ENCODE assay signal across 21 cellular contexts in genomic region chr6:88989215-88989614, GRCh38. TPM values are rescaled to one million over a fixed set of nuclear protein-coding genes. Genes with fewer than 3 reads are reported as not detected.
DNase-seq lines count a peak whose midpoint lies in the region; ATAC-seq, FAIRE-seq and TF ChIP-seq lines count a peak whose summit lies in the region.
"Had no signal": no experiment of that assay in that cellular context is flagged by ENCODE, and none has a peak within 500 bp of the region (broad histone marks: within the 10 kb centered on the region; RNA-seq: fewer than 3 reads in every experiment).

No MANE protein-coding gene starts in this region.

- no peak overlapping the region for H3K27ac ChIP-seq in small intestine (ENCODE audit: low read depth in 1 of 2, low read length in 1 of 2)
- H3K27ac ChIP-seq: A549, lower lobe of right lung, PC-9, upper lobe of right lung had no signal

- H3K36me3 ChIP-seq in small intestine (ENCODE audit: control insufficient read depth in 2 of 2, insufficient read depth in 2 of 2, low read length in 2 of 2), result no peaks in the 10 kb centered on the region
- H3K36me3 ChIP-seq: lower lobe of right lung, upper lobe of right lung had no signal

- H3K4me3 ChIP-seq in fibroblast of villous mesenchyme (ENCODE audit: low read depth, low read length), result no peak overlapping the region
- H3K4me3 ChIP-seq in small intestine (ENCODE audit: low read depth in 1 of 2, low read length in 2 of 2), result no peak overlapping the region
- H3K4me3 ChIP-seq: A549, GM12878, GM23338, lower lobe of right lung, PC-9, upper lobe of right lung had no signal

- H3K27me3 ChIP-seq in small intestine (ENCODE audit: control insufficient read depth in 2 of 2, insufficient read depth in 2 of 2, low read length in 2 of 2), result no peaks in the 10 kb centered on the region
- H3K27me3 ChIP-seq: upper lobe of right lung had no signal

- WGBS in small intestine, 3 donors, result 47 to 63% (median 58%) methylated on average over 1 of the region's 1 CpG

- no peak for FAIRE-seq in small intestine (lab: Jason Lieb, UNC)
- FAIRE-seq: A549, GM12878 had no signal

- no peaks in the 10 kb centered on the region for H3K9me3 ChIP-seq in small intestine (ENCODE audit: control insufficient read depth, low read depth)
- H3K9me3 ChIP-seq: A549, lower lobe of right lung, upper lobe of right lung had no signal

- no peak for TF ChIP-seq CTCF in fibroblast of villous mesenchyme (IDR thresholded peaks at IDR 0.05; ENCODE audit: insufficient read depth, low read depth, low read length)

- ATAC-seq in GM21360 (IDR thresholded peaks at IDR 0.05; ENCODE audit: unreplicated experiment), result no peak
- ATAC-seq: GM12878; GM23338; naive thymus-derived CD8-positive, alpha-beta T cell; upper lobe of right lung had no signal

- peak; percentile 7 for DNase-seq in NCI-H82 (lab: John Stamatoyannopoulos, UW)
- no peak for DNase-seq in NCI-H82 treated with DMSO at 0.1 percent for 48 hours (lab: John Stamatoyannopoulos, UW; ENCODE audit: unreplicated experiment)
- DNase-seq in amniotic epithelial cell (ENCODE audit: low read depth), result peak; percentile 94
- peak; percentile 47 for DNase-seq in fibroblast of villous mesenchyme (ENCODE audit: low read depth)
- peak; percentile 10 for DNase-seq in small intestine
- no peak for DNase-seq in OCI-M2 (lab: John Stamatoyannopoulos, UW; ENCODE audit: unreplicated experiment)
- DNase-seq in NCI-H2081 treated with DMSO at 0.1 percent for 48 hours (lab: John Stamatoyannopoulos, UW), result no peak
- DNase-seq: activated CD4-positive, alpha-beta T cell treated with anti-CD3 and anti-CD28 coated beads, Interleukin-2, amount 50 U/mL, for 4 hours; activated T-cell treated with anti-CD3 and anti-CD28 coated beads, Interleukin-2, amount 50 U/mL, for 24 hours; CD4-positive, CD25-positive, alpha-beta regulatory T cell; KG1; lower lobe of right lung; naive thymus-derived CD8-positive, alpha-beta T cell; NCI-H1105; PC-9; stimulated activated naive CD4-positive, alpha-beta T cell; upper lobe of right lung had no signal

- H3K4me1 ChIP-seq in small intestine (ENCODE audit: control insufficient read depth in 2 of 2, insufficient read depth in 1 of 2, low read depth in 1 of 2, low read length in 1 of 2), result no peaks in the 10 kb centered on the region
- H3K4me1 ChIP-seq: lower lobe of right lung, upper lobe of right lung had no signal

RNA-seq across cellular contexts. Expression of gene RNGTT, which starts 25.8 kb away (rescaled TPM):
- 22.9 and 38.0 TPM in 2 replicates for total RNA-seq in fibroblast of villous mesenchyme
- 1 to 10 TPM; 3.8 to 5.3 (median 4.0) TPM for polyA plus RNA-seq in small intestine

Comparison
In these comparisons a context has a peak if more than half of its experiments do, and no peak if none do; other contexts are left out.
1. DNase-seq: peak in NCI-H82 (single experiment), amniotic epithelial cell (single experiment), fibroblast of villous mesenchyme (single experiment) and small intestine (single experiment); none in NCI-H82 treated with DMSO at 0.1 percent for 48 hours (single experiment), OCI-M2 (single experiment) and NCI-H2081 treated with DMSO at 0.1 percent for 48 hours (single experiment).